ENCODE assay signal across 32 cellular contexts in genomic region chr20:60239981-60240380, GRCh38.
"Had no signal": no experiment of that assay in that cellular context is flagged by ENCODE, and none has a peak within 500 bp of the region (broad histone marks: within the 10 kb centered on the region; RNA-seq: fewer than 3 reads in every experiment).

No MANE protein-coding gene starts in this region.

- H3K27ac Mint-ChIP-seq: activated CD4-positive, alpha-beta T cell treated with anti-CD3 and anti-CD28 coated beads, Interleukin-2, amount 10 ng/mL, durations not matched to agents 24 days and 14 days; activated CD8-positive, alpha-beta T cell treated with anti-CD3 and anti-CD28 coated beads, Interleukin-2, amount 10 ng/mL, durations not matched to agents 7 days and 5 days; activated naive CD4-positive, alpha-beta T cell treated with anti-CD3 and anti-CD28 coated beads for 36 hours; activated naive CD4-positive, alpha-beta T cell treated with anti-CD3 and anti-CD28 coated beads, Interleukin-2, amount 50 U/mL, for 72 hours; activated T-cell treated with anti-CD3 and anti-CD28 coated beads, Interleukin-2, amount 50 U/mL, for 24 hours; activated T-helper 2 cell treated with anti-CD3 and anti-CD28 coated beads, Interferon-gamma antibody, Interleukin-2, Interleukin-4, amounts not matched to agents 10 μg/mL and 5 μg/mL and 100 μg/mL, durations not matched to agents 14 hours and 24 hours and 36 hours; brain; T-helper 1 cell treated with Interleukin-12 subunit alpha and Interleukin-12 subunit beta and Interleukin-4 antibody, amounts not matched to agents 30 μg/mL and 1 μg/mL, for 36 hours; T-helper 2 cell treated with Interferon-gamma antibody and Interleukin-4, amounts not matched to agents 5 μg/mL and 100 μg/mL, for 36 hours had no signal

- H3K9ac ChIP-seq: SK-N-SH had no signal

- H3K9me3 Mint-ChIP-seq: activated CD4-positive, alpha-beta T cell treated with anti-CD3 and anti-CD28 coated beads, Interleukin-2, amount 10 ng/mL, durations not matched to agents 24 days and 14 days; activated naive CD4-positive, alpha-beta T cell treated with anti-CD3 and anti-CD28 coated beads for 36 hours; activated naive CD4-positive, alpha-beta T cell treated with anti-CD3 and anti-CD28 coated beads, Interleukin-2, amount 50 U/mL, for 72 hours; activated T-cell treated with anti-CD3 and anti-CD28 coated beads, Interleukin-2, amount 50 U/mL, for 24 hours; activated T-helper 2 cell treated with anti-CD3 and anti-CD28 coated beads, Interferon-gamma antibody, Interleukin-2, Interleukin-4, amounts not matched to agents 10 μg/mL and 5 μg/mL and 100 μg/mL, durations not matched to agents 14 hours and 24 hours and 36 hours; brain; T-helper 1 cell treated with Interleukin-12 subunit alpha and Interleukin-12 subunit beta and Interleukin-4 antibody, amounts not matched to agents 30 μg/mL and 1 μg/mL, for 36 hours; T-helper 2 cell treated with Interferon-gamma antibody and Interleukin-4, amounts not matched to agents 5 μg/mL and 100 μg/mL, for 36 hours had no signal

- H3K9me3 ChIP-seq: adrenal gland, MG63, SJSA1, SK-N-SH had no signal

- H3K36me3 Mint-ChIP-seq: activated naive CD4-positive, alpha-beta T cell treated with anti-CD3 and anti-CD28 coated beads, Interleukin-2, amount 50 U/mL, for 72 hours; brain had no signal

- H3K4me3 Mint-ChIP-seq: activated CD4-positive, alpha-beta T cell treated with anti-CD3 and anti-CD28 coated beads, Interleukin-2, amount 10 ng/mL, durations not matched to agents 24 days and 14 days; activated CD8-positive, alpha-beta T cell treated with anti-CD3 and anti-CD28 coated beads, Interleukin-2, amount 10 ng/mL, durations not matched to agents 7 days and 5 days; activated naive CD4-positive, alpha-beta T cell treated with anti-CD3 and anti-CD28 coated beads for 36 hours; activated T-cell treated with anti-CD3 and anti-CD28 coated beads, Interleukin-2, amount 50 U/mL, for 24 hours; brain; T-helper 1 cell treated with Interleukin-12 subunit alpha and Interleukin-12 subunit beta and Interleukin-4 antibody, amounts not matched to agents 30 μg/mL and 1 μg/mL, for 36 hours; T-helper 2 cell treated with Interferon-gamma antibody and Interleukin-4, amounts not matched to agents 5 μg/mL and 100 μg/mL, for 36 hours had no signal

- DNase-seq: activated CD4-positive, alpha-beta T cell treated with anti-CD3 and anti-CD28 coated beads, Interleukin-2, amount 10 ng/mL, durations not matched to agents 24 days and 14 days; activated CD4-positive, alpha-beta T cell treated with anti-CD3 and anti-CD28 coated beads, Interleukin-2, amount 50 U/mL, for 4 hours; activated CD8-positive, alpha-beta T cell treated with anti-CD3 and anti-CD28 coated beads, Interleukin-2, amount 10 ng/mL, durations not matched to agents 7 days and 5 days; activated gamma-delta T cell; activated naive CD4-positive, alpha-beta T cell treated with anti-CD3 and anti-CD28 coated beads for 36 hours; activated T-cell treated with anti-CD3 and anti-CD28 coated beads, Interleukin-2, amount 50 U/mL, for 24 hours; adrenal gland; caudate nucleus; cerebellar nuclear complex; Kasumi-1; KBM-7; NCI-H1048; NCI-H1105 treated with DMSO at 0.1 percent for 48 hours; NCI-H1436 treated with DMSO at 0.1 percent for 48 hours; NCI-H1694 treated with DMSO at 0.1 percent for 48 hours; NCI-H2029; NCI-H345; NCI-H524 treated with DMSO at 0.1 percent for 48 hours; PC-3; Peyer's patch; RPMI8226; SHP77 treated with DMSO at 0.1 percent for 48 hours; SK-N-SH had no signal

- H3K27me3 ChIP-seq: adrenal gland, Peyer's patch had no signal

- H3K4me3 ChIP-seq: adrenal gland, MG63, Peyer's patch, SJSA1 had no signal

- H3K36me3 ChIP-seq: adrenal gland, MG63, Peyer's patch, SJSA1 had no signal

- H3K27ac ChIP-seq: adrenal gland, Peyer's patch, SJSA1 had no signal

- H3K4me1 ChIP-seq: adrenal gland, Peyer's patch had no signal

- ATAC-seq: activated CD8-positive, alpha-beta T cell treated with anti-CD3 and anti-CD28 coated beads, Interleukin-2, amount 10 ng/mL, durations not matched to agents 7 days and 5 days; activated naive CD4-positive, alpha-beta T cell treated with anti-CD3 and anti-CD28 coated beads, Interleukin-2, amount 50 U/mL, for 72 hours; PC-3 had no signal

- H3K4me1 Mint-ChIP-seq: activated CD4-positive, alpha-beta T cell treated with anti-CD3 and anti-CD28 coated beads, Interleukin-2, amount 10 ng/mL, durations not matched to agents 24 days and 14 days had no signal

- H3K4me2 ChIP-seq: SK-N-SH had no signal

- FAIRE-seq: bronchial epithelial cell, TTC549 had no signal
